Comparison of ENCODE assay signal across 9 cellular contexts in the genomic region with DNA sequence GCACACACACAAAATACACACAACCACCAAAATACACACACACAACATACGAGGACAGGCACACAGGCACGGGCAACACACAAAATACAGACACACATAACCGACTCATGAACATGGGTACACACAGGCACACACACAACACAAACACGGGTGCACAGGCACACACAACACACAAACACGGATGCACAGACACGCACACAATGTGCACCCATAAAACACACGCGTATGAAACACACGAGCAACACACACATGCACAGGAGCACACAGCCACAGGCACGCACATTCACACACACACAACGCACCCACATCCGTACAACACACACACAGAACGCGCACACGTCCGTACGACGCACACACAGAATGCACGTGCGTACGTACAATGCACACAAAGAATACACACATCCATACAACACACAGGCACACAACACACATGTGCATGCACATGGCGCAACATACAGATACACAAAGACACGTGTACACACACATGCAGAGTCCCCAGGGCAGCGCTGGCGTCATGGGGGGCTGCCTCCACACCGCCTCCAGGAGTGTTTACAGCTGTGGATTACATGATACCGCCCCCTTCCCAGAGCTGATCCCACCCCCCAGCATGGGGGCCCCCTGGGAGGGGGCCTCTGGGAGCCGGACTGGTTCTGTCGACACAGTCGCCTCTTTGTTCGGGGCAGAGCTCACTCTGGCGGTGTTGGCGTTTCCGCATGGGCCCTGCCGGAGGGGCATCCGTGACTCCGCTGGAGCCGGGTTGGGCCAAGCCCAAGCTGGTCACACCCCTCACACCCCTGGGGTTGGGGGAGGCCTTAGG. TPM values are rescaled to one million over a fixed set of nuclear protein-coding genes. Genes with fewer than 3 reads are reported as not detected.
DNase-seq lines count a peak whose midpoint lies in the region; ATAC-seq and TF ChIP-seq lines count a peak whose summit lies in the region.
"Had no signal": no experiment of that assay in that cellular context is flagged by ENCODE, and none has a peak within 500 bp of the region (broad histone marks: within the 10 kb centered on the region; RNA-seq: fewer than 3 reads in every experiment).

No MANE protein-coding gene starts in this region.

- DNase-seq in right cardiac atrium (peak; percentile 37 to 75 (median 66)), left cardiac atrium (no peak), MCF 10A (ENCODE audit: unreplicated experiment) (no peak), uterus (no peak), H7 (no peak), NOMO-1 (lab: John Stamatoyannopoulos, UW; ENCODE audit: unreplicated experiment in 2 of 2) (no peak), NCI-H2081 (lab: John Stamatoyannopoulos, UW) (no peak)

- H3K27me3 ChIP-seq in right cardiac atrium (ENCODE audit: control insufficient read depth, insufficient read depth): no peaks in the 10 kb centered on the region
- H3K27me3 ChIP-seq in mucosa of stomach (ENCODE audit: control insufficient read depth, insufficient read depth, low read length): no peaks in the 10 kb centered on the region
- no peaks in the 10 kb centered on the region for H3K27me3 ChIP-seq in uterus
- H3K27me3 ChIP-seq in H7 (ENCODE audit: control insufficient read depth, insufficient read depth, low read length): no peaks in the 10 kb centered on the region

- H3K27me3 Mint-ChIP-seq in MCF 10A (ENCODE audit: insufficient read depth, unreplicated experiment): no peaks in the 10 kb centered on the region

- peak overlapping the region; percentile 87 for H3K9ac ChIP-seq in mucosa of stomach (ENCODE audit: low read length)

- H3K4me3 ChIP-seq in right cardiac atrium (ENCODE audit: low read length): no peak overlapping the region
- H3K4me3 ChIP-seq in mucosa of stomach (ENCODE audit: low read length): no peak overlapping the region
- H3K4me3 ChIP-seq in uterus: no peak overlapping the region
- H3K4me3 ChIP-seq in H7 (ENCODE audit: insufficient read depth, low read depth, low read length): no peak overlapping the region; the same call in 1 of the 2 replicates

- H3K27ac Mint-ChIP-seq in MCF 10A (ENCODE audit: low read depth, unreplicated experiment): peak overlapping the region; percentile 88

- no peak for ATAC-seq in right cardiac atrium
- ATAC-seq in left cardiac atrium: no peak

- POLR2A ChIA-PET in MCF 10A (lab: Yijun Ruan, JAX): interaction anchor here (0.7 to 4.8 kb wide), 6 partner anchors 16 to 144 kb away, joined by 3 to 73 read pairs (median 8); a partner anchor contains a TSS

- peaks cover 2% of the 10 kb centered on the region for H3K4me1 ChIP-seq in right cardiac atrium (ENCODE audit: control insufficient read depth, insufficient read depth, low read length)
- H3K4me1 ChIP-seq in mucosa of stomach (ENCODE audit: control insufficient read depth, insufficient read depth, low read length): peaks cover 30% of the 10 kb centered on the region
- H3K4me1 ChIP-seq in uterus: peaks cover 0 to 22% of the 10 kb centered on the region in 2 donors

- H3K4me3 Mint-ChIP-seq in MCF 10A (ENCODE audit: unreplicated experiment): peak overlapping the region; percentile 75

- WGBS in right cardiac atrium: 80% methylated on average over 38 of the region's 38 CpGs

- CTCF ChIA-PET in MCF 10A (lab: Yijun Ruan, JAX): interaction anchor here (0.5 to 1.1 kb wide), 4 partner anchors 23 to 234 kb away, joined by 3 to 7 read pairs (median 3); no protein-coding TSS in a partner anchor

- H3K9me3 Mint-ChIP-seq in MCF 10A (ENCODE audit: unreplicated experiment): no peaks in the 10 kb centered on the region

- BruUV-seq in MCF 10A (replicated peaks; lab: Mats Ljungman, UMichigan): TSS peak; percentile 49

- H3K36me3 Mint-ChIP-seq in MCF 10A (ENCODE audit: insufficient read depth, unreplicated experiment): peaks cover 24% of the 10 kb centered on the region

- TF ChIP-seq POLR2A in uterus (IDR thresholded peaks at IDR 0.05): no peak

- H3K27ac ChIP-seq in right cardiac atrium (ENCODE audit: low read length) (no peak overlapping the region), uterus (peak overlapping the region; percentile 93 to 94)

- H3K36me3 ChIP-seq in mucosa of stomach (ENCODE audit: control insufficient read depth, insufficient read depth, low read length) (peaks cover 5% of the 10 kb centered on the region), uterus (no peaks in the 10 kb centered on the region), H7 (replicated peaks; ENCODE audit: control insufficient read depth, insufficient read depth, low read length) (no peaks in the 10 kb centered on the region; the same call in 1 of the 2 replicates)

- intact Hi-C loops in right cardiac atrium (cut with DNase I) (no loop called here), left cardiac atrium (cut with DNase I) (loop anchor here in 1 of 2 donors (5.0 kb wide), 1 partner anchor 39 kb away; no protein-coding TSS in a partner anchor), MCF 10A (cut with micrococcal nuclease) (no loop called here), uterus (cut with DNase I; ENCODE audit: low total_unique reads) (no loop called here)

- TF ChIP-seq CTCF in MCF 10A (IDR thresholded peaks at IDR 0.05; ENCODE audit: unreplicated experiment) (no peak), uterus (IDR thresholded peaks at IDR 0.05) (no peak)

- H3K9me3 ChIP-seq in right cardiac atrium (ENCODE audit: control insufficient read depth, low read length) (no peaks in the 10 kb centered on the region), mucosa of stomach (ENCODE audit: control insufficient read depth, low read length) (no peaks in the 10 kb centered on the region), uterus (no peaks in the 10 kb centered on the region)
- H3K9me3 ChIP-seq: HAP-1 had no signal

- peaks cover 27% of the 10 kb centered on the region for H3K4me1 Mint-ChIP-seq in MCF 10A (ENCODE audit: insufficient read depth, unreplicated experiment)

RNA-seq across cellular contexts. Expression of a gene that starts 2.9 kb away (rescaled TPM):
- total RNA-seq in right cardiac atrium (10 to 100 TPM; 18.0 to 44.5 (median 20.5) TPM), left cardiac atrium (10 to 100 TPM; 27.2 to 64.2 TPM), MCF 10A (2022) (99.6 and 123 TPM in 2 replicates), uterus (100 to 1,000 TPM in 1 of 4 donors, 10 to 100 TPM in 1, 1 to 10 TPM in 2; 4.4 to 107 (median 10.7) TPM)
- polyA plus RNA-seq in right cardiac atrium: 13.4 TPM
- 31.4 and 41.3 TPM in 2 replicates for total RNA-seq in H7 (2014; rRNA removed; shearing (Covaris generic))

RNA-seq across cellular contexts. Expression of a gene that starts 34.4 kb away (rescaled TPM):
- 10 to 100 TPM; 56.9 to 62.0 (median 57.7) TPM for total RNA-seq in right cardiac atrium
- polyA plus RNA-seq in right cardiac atrium: 64.5 TPM
- 10 to 100 TPM; 48.2 to 53.0 TPM for total RNA-seq in left cardiac atrium
- 63.1 and 65.6 TPM in 2 replicates for total RNA-seq in MCF 10A (2022)
- total RNA-seq in uterus: 10 to 100 TPM; 17.4 to 62.8 (median 43.3) TPM
- 96.3 and 99.0 TPM in 2 replicates for total RNA-seq in H7 (2014; rRNA removed; shearing (Covaris generic))

Comparison
In these comparisons a context has a peak if more than half of its experiments do, and no peak if none do; other contexts are left out.
1. DNase-seq: peak in right cardiac atrium (3 of 3); none in left cardiac atrium (single experiment), MCF 10A (single experiment), uterus (0 of 2), H7 (single experiment), NOMO-1 (0 of 2) and NCI-H2081 (0 of 2).